Comparison of ENCODE assay signal across 12 cellular contexts in the genomic region with DNA sequence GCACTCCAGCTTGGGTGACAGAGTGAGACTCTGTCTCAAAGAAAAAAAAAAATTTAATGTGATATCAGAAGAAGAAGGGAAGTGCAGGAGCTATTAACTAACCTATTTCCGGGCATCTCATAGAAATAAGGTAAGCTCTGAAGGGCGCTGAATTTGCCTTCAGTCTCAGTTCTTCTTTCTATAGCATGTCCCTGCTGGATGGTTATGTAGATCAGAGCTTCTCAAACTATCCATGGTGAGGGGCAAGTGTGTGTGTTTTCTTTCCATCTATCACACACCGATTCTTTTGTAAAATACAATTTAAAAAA.
DNase-seq lines count a peak whose midpoint lies in the region; ATAC-seq and TF ChIP-seq lines count a peak whose summit lies in the region.
"Had no signal": no experiment of that assay in that cellular context is flagged by ENCODE, and none has a peak within 500 bp of the region (broad histone marks: within the 10 kb centered on the region; RNA-seq: fewer than 3 reads in every experiment).

No MANE protein-coding gene starts in this region.

- H3K9me2 ChIP-seq in Karpas-422 (replicated peaks; ENCODE audit: insufficient read depth, low read length), result no peaks in the 10 kb centered on the region

- no peaks in the 10 kb centered on the region for H3K27me3 ChIP-seq in Karpas-422 (ENCODE audit: low read length)
- H3K27me3 ChIP-seq in HAP-1 (ENCODE audit: low read depth), result no peaks in the 10 kb centered on the region
- H3K27me3 ChIP-seq in suprapubic skin, result no peaks in the 10 kb centered on the region
- H3K27me3 ChIP-seq: hepatocyte had no signal

- H3K36me3 ChIP-seq in Karpas-422 (ENCODE audit: insufficient read depth, low read length), result peaks cover 31% of the 10 kb centered on the region
- peaks cover 4% of the 10 kb centered on the region; the same call in 1 of the 2 replicates for H3K36me3 ChIP-seq in HAP-1 (replicated peaks)
- no peaks in the 10 kb centered on the region for H3K36me3 ChIP-seq in suprapubic skin

- TF ChIP-seq EP300 in suprapubic skin (IDR thresholded peaks at IDR 0.05), result no peak

- no peak overlapping the region for H3K4me3 ChIP-seq in GM12865 (ENCODE audit: low read depth, low read length)
- H3K4me3 ChIP-seq in Karpas-422 (ENCODE audit: low read length), result peak overlapping the region; percentile 55
- no peak overlapping the region for H3K4me3 ChIP-seq in HAP-1
- H3K4me3 ChIP-seq in suprapubic skin, result no peak overlapping the region
- H3K4me3 ChIP-seq: hepatocyte had no signal

- peak; percentile 44 for DNase-seq in GM12865 (ENCODE audit: low read depth)
- peak; percentile 95 for DNase-seq in Karpas-422
- no peak for DNase-seq in HAP-1 (ENCODE audit: low spot score in 2 of 2)
- no peak for DNase-seq in GF-D8 (lab: John Stamatoyannopoulos, UW)
- no peak for DNase-seq in DMS53 (lab: John Stamatoyannopoulos, UW)
- no peak for DNase-seq in suprapubic skin (ENCODE audit: low spot score in 2 of 2)
- DNase-seq: activated naive CD4-positive, alpha-beta T cell treated with Interleukin-2 at 50 U/mL for 16 hours; NCI-H1694; stimulated activated naive CD4-positive, alpha-beta T cell had no signal

- peak overlapping the region; percentile 97 for H3K27ac ChIP-seq in Karpas-422 (ENCODE audit: low read length)
- no peak overlapping the region for H3K27ac ChIP-seq in suprapubic skin
- H3K27ac ChIP-seq: hepatocyte had no signal

- ATAC-seq in GM19455 (IDR thresholded peaks at IDR 0.05; ENCODE audit: unreplicated experiment) (peak; percentile 89), HG02885 (IDR thresholded peaks at IDR 0.05; ENCODE audit: poor library complexity, unreplicated experiment) (peak; percentile 91)

- in situ Hi-C loops in HAP-1 (cut with MboI; ENCODE audit: low sequenced_read_pairs), result no loop called here

- peak overlapping the region; percentile 67 for H3K9ac ChIP-seq in Karpas-422 (ENCODE audit: low read length)

- H3K9me3 ChIP-seq in Karpas-422 (ENCODE audit: low read length) (no peaks in the 10 kb centered on the region), HAP-1 (no peaks in the 10 kb centered on the region), suprapubic skin (no peaks in the 10 kb centered on the region)

- peaks cover 67% of the 10 kb centered on the region for H3K79me2 ChIP-seq in Karpas-422 (ENCODE audit: low read length)
- H3K79me2 ChIP-seq: hepatocyte had no signal

- H4K20me1 ChIP-seq in Karpas-422 (ENCODE audit: insufficient read depth, low read depth, low read length), result no peaks in the 10 kb centered on the region

- peak overlapping the region; percentile 78 for H3K4me2 ChIP-seq in Karpas-422 (ENCODE audit: low read depth, low read length, poor library complexity, severe bottlenecking)
- H3K4me2 ChIP-seq: hepatocyte had no signal

- H3K4me1 ChIP-seq in Karpas-422 (ENCODE audit: low read length) (peaks cover 74% of the 10 kb centered on the region), HAP-1 (peaks cover 68% of the 10 kb centered on the region), suprapubic skin (peaks cover 29% of the 10 kb centered on the region)

- TF ChIP-seq CTCF in GM12865 (IDR thresholded peaks at IDR 0.05; ENCODE audit: insufficient read depth, low read depth, low read length, missing control alignments) (no peak), suprapubic skin (IDR thresholded peaks at IDR 0.05) (no peak)

- H2AFZ ChIP-seq in Karpas-422 (ENCODE audit: low read length), result no peak overlapping the region
- H2AFZ ChIP-seq: hepatocyte had no signal

- no peak for TF ChIP-seq POLR2A in suprapubic skin (IDR thresholded peaks at IDR 0.05)

- WGBS in suprapubic skin, result 64% methylated on average over 3 of the region's 3 CpGs

Comparison
In these comparisons a context has a peak if more than half of its experiments do, and no peak if none do; other contexts are left out.
1. DNase-seq: peak in GM12865 (single experiment) and Karpas-422 (single experiment); none in HAP-1 (0 of 2), GF-D8 (single experiment), DMS53 (single experiment) and suprapubic skin (0 of 2).